In genomic region chr12:102962986-102963385, GRCh38 we compare ENCODE assay signal across 21 cellular contexts. TPM values are rescaled to one million over a fixed set of nuclear protein-coding genes. Genes with fewer than 3 reads are reported as not detected.
DNase-seq lines count a peak whose midpoint lies in the region; ATAC-seq, FAIRE-seq and TF ChIP-seq lines count a peak whose summit lies in the region.
"Had no signal": no experiment of that assay in that cellular context is flagged by ENCODE, and none has a peak within 500 bp of the region (broad histone marks: within the 10 kb centered on the region; RNA-seq: fewer than 3 reads in every experiment).

No MANE protein-coding gene starts in this region.

- peaks cover 28% of the 10 kb centered on the region for H4K20me1 ChIP-seq in GM23338 (replicated peaks; ENCODE audit: insufficient read depth)

- H3K27me3 ChIP-seq in GM23338 (ENCODE audit: insufficient read depth) (peaks cover 100% of the 10 kb centered on the region), pancreas (peaks cover 0 to 52% (median 18%) of the 10 kb centered on the region in 4 donors)
- H3K27me3 ChIP-seq: SJCRH30 had no signal

- peaks cover 98% of the 10 kb centered on the region for H3K27me3 Mint-ChIP-seq in GM23338 (ENCODE audit: insufficient read depth, low read depth, poor library complexity)
- H3K27me3 Mint-ChIP-seq in naive thymus-derived CD8-positive, alpha-beta T cell, result peaks cover 61 to 96% (median 83%) of the 10 kb centered on the region in 5 donors

- H3K4me3 ChIP-seq in GM23338, result peak overlapping the region; percentile 42
- H3K4me3 ChIP-seq in pancreas, result no peak overlapping the region
- H3K4me3 ChIP-seq: SJCRH30 had no signal

- DNase-seq in NCI-H1092 treated with DMSO at 0.1 percent for 48 hours (lab: John Stamatoyannopoulos, UW) (peak; percentile 40), NCI-H1092 (lab: John Stamatoyannopoulos, UW) (no peak), GM23338 (ENCODE audit: low spot score) (no peak), NCI-H82 (lab: John Stamatoyannopoulos, UW) (peak; percentile 88), pancreas (no peak), head of caudate nucleus (no peak)
- DNase-seq in naive thymus-derived CD8-positive, alpha-beta T cell, result no peak
- DNase-seq: 8988T, EL, IMR-90, Karpas-422, MM.1S, NCI-H1105 treated with DMSO at 0.1 percent for 48 hours, NCI-H187 treated with DMSO at 0.1 percent for 48 hours, NCI-H510A, OCI-M1, SJCRH30 had no signal

- TF ChIP-seq CTCF in GM23338 (conservative IDR thresholded peaks at IDR 0.05; ENCODE audit: low read depth in 2 of 2) (no peak), pancreas (IDR thresholded peaks at IDR 0.05) (no peak)

- no peak overlapping the region; the same call in 2 of the 3 replicates for H3K4me3 Mint-ChIP-seq in GM23338
- peak overlapping the region in 9 of 10 donors; percentile 43 to 77 (median 64) for H3K4me3 Mint-ChIP-seq in naive thymus-derived CD8-positive, alpha-beta T cell

- peaks cover 22% of the 10 kb centered on the region for H3K9me3 Mint-ChIP-seq in GM23338
- H3K9me3 Mint-ChIP-seq in naive thymus-derived CD8-positive, alpha-beta T cell, result peaks cover 0 to 19% (median 8%) of the 10 kb centered on the region in 9 donors

- no peak overlapping the region for H2AFZ ChIP-seq in GM23338

- H3K36me3 Mint-ChIP-seq in GM23338 (ENCODE audit: low read depth), result peaks cover 7% of the 10 kb centered on the region
- peaks cover 0 to 22% (median 10%) of the 10 kb centered on the region in 3 donors for H3K36me3 Mint-ChIP-seq in naive thymus-derived CD8-positive, alpha-beta T cell

- H3K4me1 Mint-ChIP-seq in GM23338, result peaks cover 58% of the 10 kb centered on the region
- H3K4me1 Mint-ChIP-seq in naive thymus-derived CD8-positive, alpha-beta T cell, result peaks cover 24 to 44% (median 33%) of the 10 kb centered on the region in 4 donors

- intact Hi-C loops in pancreas (cut with DNase I) (no loop called here), head of caudate nucleus (cut with DNase I) (no loop called here)

- no peaks in the 10 kb centered on the region for H3K9me2 ChIP-seq in GM23338 (ENCODE audit: insufficient read depth)

- no peaks in the 10 kb centered on the region for H3K79me2 ChIP-seq in GM23338 (replicated peaks; ENCODE audit: insufficient read depth)

- H3K9me3 ChIP-seq in pancreas, result no peaks in the 10 kb centered on the region
- H3K9me3 ChIP-seq: SJCRH30 had no signal

- H3K27ac Mint-ChIP-seq in GM23338, result no peak overlapping the region
- H3K27ac Mint-ChIP-seq in naive thymus-derived CD8-positive, alpha-beta T cell, result peak overlapping the region in 1 of 10 donors; percentile 8

- H3F3A ChIP-seq in GM23338 (replicated peaks; ENCODE audit: low read depth), result peaks cover 31% of the 10 kb centered on the region

- H3K27ac ChIP-seq in GM23338 (ENCODE audit: low read depth) (no peak overlapping the region), pancreas (no peak overlapping the region)
- H3K27ac ChIP-seq: RWPE1, SJCRH30 had no signal

- WGBS in pancreas, 2 donors, result 10 to 18% methylated on average over 3 of the region's 3 CpGs

- peaks cover 62% of the 10 kb centered on the region for H3K4me1 ChIP-seq in GM23338 (ENCODE audit: insufficient read depth)
- peaks cover 0 to 7% (median 0%) of the 10 kb centered on the region in 3 donors for H3K4me1 ChIP-seq in pancreas
- H3K4me1 ChIP-seq: SJCRH30 had no signal

- H3K4me2 ChIP-seq in GM23338, result peak overlapping the region; percentile 65

- H3K36me3 ChIP-seq in GM23338 (ENCODE audit: insufficient read depth) (no peaks in the 10 kb centered on the region), pancreas (no peaks in the 10 kb centered on the region)
- H3K36me3 ChIP-seq: SJCRH30 had no signal

- FAIRE-seq in pancreas (lab: Jason Lieb, UNC), result no peak

- POLR2A ChIA-PET in naive thymus-derived CD8-positive, alpha-beta T cell (lab: Charles Lee), result interaction anchor here (0.6 kb wide), 1 partner anchor 1080 kb away, joined by 3 read pairs; no protein-coding TSS in a partner anchor

- ATAC-seq in GM23338 (no peak), GM21390 (IDR thresholded peaks at IDR 0.05; ENCODE audit: unreplicated experiment) (no peak), pancreas (no peak)
- ATAC-seq in naive thymus-derived CD8-positive, alpha-beta T cell, result peak in 1 of 2 donors; percentile 30

TF ChIP-seq in GM23338, 12 proteins besides CTCF, POLR2A, EP300 and RAD21:
- TF ChIP-seq ETS1 (IDR thresholded peaks at IDR 0.05) (no peak), REST (IDR thresholded peaks at IDR 0.05; ENCODE audit: unreplicated experiment) (no peak), STAT1 (IDR thresholded peaks at IDR 0.05; ENCODE audit: unreplicated experiment) (no peak), EZH2 (IDR thresholded peaks at IDR 0.05; ENCODE audit: low read depth, unreplicated experiment) (peak; percentile 19), CREB1 (CRISPR knock-in tag; IDR thresholded peaks at IDR 0.05; ENCODE audit: low read depth) (no peak), ZNF114 (CRISPR knock-in tag; IDR thresholded peaks at IDR 0.05) (no peak), NANOG (IDR thresholded peaks at IDR 0.05; ENCODE audit: borderline replicate concordance) (no peak)

RNA-seq across cellular contexts. Expression of gene ASCL1, which starts 5.5 kb away (rescaled TPM):
- total RNA-seq in GM23338 (2014; rRNA removed; shearing (Covaris generic)), result 0.78 TPM in 1 of 2 replicates, not detected in the other
- polyA plus RNA-seq in GM23338 (2016; fragmentation: Nextera tagmentation; extraction: Ambion mirVana) (0.26 and 0.37 TPM in 2 replicates), pancreas (under 1 TPM; 0.19 to 0.40 TPM)
- not detected for total RNA-seq in naive thymus-derived CD8-positive, alpha-beta T cell
- not detected for polyA plus RNA-seq in naive thymus-derived CD8-positive, alpha-beta T cell
- total RNA-seq in pancreas, result under 1 TPM in 4 of 6 donors, not detected in 2; 0.04 to 0.21 (median 0.16) TPM
- total RNA-seq: HT1080, IMR-90, SJCRH30 had no signal
- polyA plus RNA-seq: IMR-90 had no signal

RNA-seq across cellular contexts. Expression of gene PAH, which starts 45.9 kb away (rescaled TPM):
- total RNA-seq in GM23338 (2014; rRNA removed; shearing (Covaris generic)), result 1.6 and 4.8 TPM in 2 replicates
- polyA plus RNA-seq in GM23338 (2016; fragmentation: Nextera tagmentation; extraction: Ambion mirVana) (3.7 and 5.3 TPM in 2 replicates), pancreas (10 to 100 TPM; 42.0 to 89.3 TPM)
- under 1 TPM in 1 of 2 experiments, not detected in 1; 0.25 TPM for total RNA-seq in naive thymus-derived CD8-positive, alpha-beta T cell
- polyA plus RNA-seq in naive thymus-derived CD8-positive, alpha-beta T cell, result not detected
- total RNA-seq in pancreas, result 10 to 100 TPM in 4 of 6 donors, 1 to 10 TPM in 2; 5.9 to 27.4 (median 11.5) TPM
- total RNA-seq: HT1080, IMR-90, SJCRH30 had no signal
- polyA plus RNA-seq: BJ, IMR-90 had no signal

Comparison
In these comparisons a context has a peak if more than half of its experiments do, and no peak if none do; other contexts are left out.
1. DNase-seq: peak in NCI-H1092 treated with DMSO at 0.1 percent for 48 hours (single experiment) and NCI-H82 (single experiment); none in NCI-H1092 (single experiment), GM23338 (single experiment), naive thymus-derived CD8-positive, alpha-beta T cell (0 of 10), pancreas (0 of 6) and head of caudate nucleus (0 of 42).